In genomic region chr17:58083491-58084316, GRCh38 we compare ENCODE assay signal across 8 cellular contexts. TPM values are rescaled to one million over a fixed set of nuclear protein-coding genes. Genes with fewer than 3 reads are reported as not detected.
DNase-seq lines count a peak whose midpoint lies in the region; ATAC-seq and TF ChIP-seq lines count a peak whose summit lies in the region.

No MANE protein-coding gene starts in this region.

- peak; percentile 48 for ATAC-seq in GM19035 (IDR thresholded peaks at IDR 0.05; ENCODE audit: unreplicated experiment)
- peak; percentile 50 for ATAC-seq in HG03280 (IDR thresholded peaks at IDR 0.05; ENCODE audit: unreplicated experiment)
- peak; percentile 82 for ATAC-seq in upper lobe of right lung

- peaks cover 8% of the 10 kb centered on the region for H3K9me3 ChIP-seq in SJSA1 (replicated peaks)
- no peaks in the 10 kb centered on the region for H3K9me3 ChIP-seq in upper lobe of right lung

- H3K27ac ChIP-seq in SJSA1: peak overlapping the region; percentile 70
- peak overlapping the region; percentile 92 for H3K27ac ChIP-seq in upper lobe of right lung

- H3K4me1 ChIP-seq in SJSA1 (replicated peaks) (peaks cover 20% of the 10 kb centered on the region), upper lobe of right lung (peaks cover 29% of the 10 kb centered on the region)

- intact Hi-C loops in cardiac septum (cut with DNase I): loop anchor here (1.0 to 5.0 kb wide), 2 partner anchors 76 to 226 kb away; partner anchors contain the start of gene SRSF1
- intact Hi-C loops in posterior vena cava (cut with DNase I): no loop called here
- intact Hi-C loops in upper lobe of right lung (cut with DNase I): no loop called here

- TF ChIP-seq CTCF in AG09309 (IDR thresholded peaks at IDR 0.05; ENCODE audit: control insufficient read depth, insufficient read depth, low read depth, low read length, missing control alignments) (no peak), upper lobe of right lung (IDR thresholded peaks at IDR 0.05) (no peak)

- H3K27me3 ChIP-seq in SJSA1 (replicated peaks) (no peaks in the 10 kb centered on the region; the same call in 1 of the 2 replicates), upper lobe of right lung (no peaks in the 10 kb centered on the region)

- DNase-seq in AG09309 (ENCODE audit: low read depth) (no peak), SJSA1 (ENCODE audit: low read depth in 1 of 2, low spot score in 2 of 2) (peak; percentile 72 to 80), cardiac septum (ENCODE audit: low spot score) (peak; percentile 85), posterior vena cava (ENCODE audit: low spot score) (peak; percentile 88), upper lobe of right lung (peak; percentile 88)
- peak; percentile 78 for DNase-seq in activated naive CD4-positive, alpha-beta T cell treated with anti-CD3 and anti-CD28 coated beads, Interleukin-2, amount 50 U/mL, for 16 hours

- H3K4me3 ChIP-seq in AG09309 (ENCODE audit: control insufficient read depth, low read depth, low read length): peak overlapping the region; percentile 88
- peak overlapping the region; percentile 100 for H3K4me3 ChIP-seq in SJSA1
- peak overlapping the region; percentile 92 for H3K4me3 ChIP-seq in upper lobe of right lung

- peaks cover 58% of the 10 kb centered on the region for H3K36me3 ChIP-seq in SJSA1
- peaks cover 32% of the 10 kb centered on the region for H3K36me3 ChIP-seq in upper lobe of right lung

RNA-seq across cellular contexts. Expression of gene DYNLL2, which starts 0.5 kb away (rescaled TPM):
- total RNA-seq in SJSA1 (2014; rRNA removed; shearing (Covaris generic)): 15.5 and 21.5 TPM in 2 replicates
- total RNA-seq in cardiac septum (79.4 TPM), posterior vena cava (10 to 100 TPM; 30.6 to 35.4 TPM), upper lobe of right lung (37.8 TPM)
